ENCODE assay signal across 9 cellular contexts in the genomic region with DNA sequence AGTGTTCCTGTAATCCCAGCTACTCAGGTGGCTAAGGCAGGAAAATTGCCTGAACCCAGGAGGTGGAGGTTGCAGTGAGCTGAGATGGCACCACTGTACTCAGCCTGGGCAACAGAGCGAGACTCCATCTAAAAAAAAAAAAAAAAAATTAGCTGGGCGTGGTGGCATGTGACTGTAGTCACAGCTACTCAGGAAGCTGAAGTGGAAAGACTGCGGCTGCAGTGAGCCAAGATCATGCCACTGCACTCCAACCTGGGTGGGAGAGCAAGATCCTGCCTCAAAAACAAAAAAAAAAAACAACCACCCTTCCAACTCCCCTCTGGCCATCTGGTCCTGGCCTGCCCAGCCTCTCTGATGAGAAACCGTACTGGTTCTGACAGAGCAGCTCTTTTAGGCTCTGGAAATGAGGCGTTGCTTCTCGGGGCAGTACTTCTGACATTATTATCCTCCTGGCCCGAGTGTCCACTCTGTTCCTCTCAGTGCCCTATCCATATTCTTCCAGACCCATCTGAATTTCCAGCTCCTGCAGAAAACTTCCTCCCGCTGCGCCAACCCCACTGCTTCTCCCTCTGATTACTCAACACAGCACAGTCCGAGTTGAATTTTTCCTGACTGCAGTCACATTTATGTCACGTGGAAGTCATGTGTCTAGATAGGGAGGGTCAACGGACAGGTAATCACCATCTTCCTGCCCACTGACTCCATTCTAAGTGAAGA. TPM values are rescaled to one million over a fixed set of nuclear protein-coding genes. Genes with fewer than 3 reads are reported as not detected.
A peak's percentile ranks its signal among the peaks of the same experiment; 100 is the strongest.
DNase-seq lines count a peak whose midpoint lies in the region; ATAC-seq and TF ChIP-seq lines count a peak whose summit lies in the region.
"Had no signal": no experiment of that assay in that cellular context is flagged by ENCODE, and none has a peak within 500 bp of the region (broad histone marks: within the 10 kb centered on the region; RNA-seq: fewer than 3 reads in every experiment).

No MANE protein-coding gene starts in this region.

- H3K4me1 Mint-ChIP-seq in activated T-cell treated with anti-CD3 and anti-CD28 coated beads, Interleukin-2, amount 50 U/mL, for 24 hours (ENCODE audit: low read depth) = peaks cover 45% of the 10 kb centered on the region
- H3K4me1 Mint-ChIP-seq in chondrocyte (ENCODE audit: low read depth) = peaks cover 29% of the 10 kb centered on the region

- peak in 1 of 2 donors; percentile 59 for TF ChIP-seq EP300 in tibial nerve (IDR thresholded peaks at IDR 0.05)

- peak overlapping the region in 3 of 4 donors; percentile 19 to 62 (median 54) for H3K27ac ChIP-seq in tibial nerve

- no peak overlapping the region for H3K4me3 ChIP-seq in tibial nerve

- no peaks in the 10 kb centered on the region for H3K9me3 ChIP-seq in tibial nerve

- H3K27me3 ChIP-seq in tibial nerve = no peaks in the 10 kb centered on the region

- DNase-seq in activated T-cell treated with anti-CD3 and anti-CD28 coated beads, Interleukin-2, amount 50 U/mL, for 24 hours = no peak
- no peak for DNase-seq in activated T-cell treated with anti-CD3 and anti-CD28 coated beads for 4 hours
- DNase-seq in chondrocyte (ENCODE audit: low spot score) = no peak
- DNase-seq in left colon = no peak
- DNase-seq in tibial nerve (ENCODE audit: low spot score in 2 of 2) = peak in 1 of 2 donors; percentile 52
- no peak for DNase-seq in middle frontal gyrus (ENCODE audit: extremely low spot score, low spot score)
- DNase-seq in T1000 (lab: John Stamatoyannopoulos, UW) = no peak
- no peak for DNase-seq in DMS79 treated with DMSO at 0.1 percent for 48 hours (lab: John Stamatoyannopoulos, UW)
- DNase-seq: SIG-M5 had no signal

- peaks cover 0 to 49% (median 25%) of the 10 kb centered on the region in 3 donors for H3K36me3 ChIP-seq in tibial nerve

- no peaks in the 10 kb centered on the region for H3K9me3 Mint-ChIP-seq in activated T-cell treated with anti-CD3 and anti-CD28 coated beads, Interleukin-2, amount 50 U/mL, for 24 hours
- no peaks in the 10 kb centered on the region for H3K9me3 Mint-ChIP-seq in chondrocyte (ENCODE audit: low read depth)

- peak; percentile 22 for ATAC-seq in left colon

- intact Hi-C loops in left colon (cut with DNase I, micrococcal nuclease) = no loop called here

- H3K4me3 Mint-ChIP-seq in activated T-cell treated with anti-CD3 and anti-CD28 coated beads, Interleukin-2, amount 50 U/mL, for 24 hours = no peak overlapping the region
- H3K4me3 Mint-ChIP-seq in chondrocyte (ENCODE audit: unreplicated experiment) = no peak overlapping the region

- H3K27ac Mint-ChIP-seq in activated T-cell treated with anti-CD3 and anti-CD28 coated beads, Interleukin-2, amount 50 U/mL, for 24 hours = peak overlapping the region; percentile 24
- H3K27ac Mint-ChIP-seq in chondrocyte (ENCODE audit: unreplicated experiment) = peak overlapping the region; percentile 11

- WGBS in tibial nerve, 2 donors = 58% methylated on average over 12 of the region's 12 CpGs

- no peaks in the 10 kb centered on the region for H3K27me3 Mint-ChIP-seq in activated T-cell treated with anti-CD3 and anti-CD28 coated beads, Interleukin-2, amount 50 U/mL, for 24 hours
- H3K27me3 Mint-ChIP-seq in chondrocyte (ENCODE audit: low read depth) = no peaks in the 10 kb centered on the region

- peaks cover 0 to 38% (median 12%) of the 10 kb centered on the region in 4 donors for H3K4me1 ChIP-seq in tibial nerve

- TF ChIP-seq POLR2A in tibial nerve (IDR thresholded peaks at IDR 0.05) = no peak

- no peak for TF ChIP-seq CTCF in chondrocyte (IDR thresholded peaks at IDR 0.05)
- no peak for TF ChIP-seq CTCF in tibial nerve (IDR thresholded peaks at IDR 0.05)

- H3K36me3 Mint-ChIP-seq in activated T-cell treated with anti-CD3 and anti-CD28 coated beads, Interleukin-2, amount 50 U/mL, for 24 hours (ENCODE audit: low read depth) = peaks cover 75% of the 10 kb centered on the region
- peaks cover 15% of the 10 kb centered on the region for H3K36me3 Mint-ChIP-seq in chondrocyte (ENCODE audit: low read depth)

RNA-seq across cellular contexts. Expression of gene GGA2, which starts 13.3 kb away (rescaled TPM):
- total RNA-seq in chondrocyte (37.2 to 43.0 TPM (median 40.4 TPM) in 3 replicates), left colon (10 to 100 TPM; 42.6 to 45.3 TPM), tibial nerve (10 to 100 TPM; 29.9 to 40.6 (median 36.8) TPM)

RNA-seq across cellular contexts. Expression of gene COG7, which starts 44.0 kb away (rescaled TPM):
- total RNA-seq in chondrocyte (17.7 to 27.5 TPM (median 19.6 TPM) in 3 replicates), left colon (10 to 100 TPM; 29.3 to 42.5 TPM), tibial nerve (10 to 100 TPM; 21.6 to 35.7 (median 24.8) TPM)
